In the genomic region with DNA sequence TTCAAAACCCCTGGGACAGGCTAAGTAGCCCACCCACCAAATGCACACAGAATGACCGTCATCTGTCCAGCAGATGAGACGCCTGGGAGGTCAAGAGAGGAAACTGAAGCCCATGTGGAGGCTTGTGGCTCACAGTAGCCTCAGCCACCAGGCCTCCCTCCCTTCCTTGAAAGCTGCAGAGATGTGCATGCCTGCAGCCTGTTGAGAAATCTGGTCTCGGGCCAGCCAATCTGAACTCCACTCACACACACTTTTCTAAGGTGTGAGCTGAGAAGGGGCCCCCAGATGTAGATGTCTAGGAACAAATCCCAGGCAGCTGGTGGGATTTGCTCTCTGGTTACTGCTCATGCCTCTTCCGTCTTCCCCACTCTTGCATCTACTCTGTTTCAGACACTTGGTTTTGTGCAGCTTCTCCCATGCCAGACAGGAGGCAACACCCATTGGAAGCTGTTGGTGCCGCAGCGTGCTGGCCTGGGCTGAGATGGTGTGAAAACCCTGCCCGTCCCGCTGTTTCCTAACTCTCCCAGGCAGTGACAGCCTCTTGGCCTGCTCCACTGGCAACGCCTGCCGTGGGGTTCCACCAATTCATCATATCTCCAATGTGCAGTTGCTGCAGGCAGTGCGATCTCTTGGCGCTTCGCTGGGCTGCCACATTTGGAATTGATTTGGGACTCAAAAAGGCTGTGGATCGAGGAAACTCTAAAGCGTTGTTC, we compare ENCODE assay signal across 1 cellular context.
TF ChIP-seq lines count a peak whose summit lies in the region.

No MANE protein-coding gene starts in this region.

TF ChIP-seq in HepG2, 621 proteins besides CTCF, POLR2A, EP300 and RAD21:
- TF ChIP-seq HNRNPLL (IDR thresholded peaks at IDR 0.05; ENCODE audit: low read depth, low read length, poor library complexity, severe bottlenecking) (no peak), HMG20B (CRISPR knock-in tag; conservative IDR thresholded peaks at IDR 0.05) (no peak), SCMH1 (CRISPR knock-in tag; IDR thresholded peaks at IDR 0.05; ENCODE audit: borderline replicate concordance) (no peak), ZNF317 (CRISPR knock-in tag; IDR thresholded peaks at IDR 0.05) (no peak), CBX2 (IDR thresholded peaks at IDR 0.05; ENCODE audit: low read depth, low read length) (no peak), CBX2 (CRISPR knock-in tag; IDR thresholded peaks at IDR 0.05; ENCODE audit: low read depth) (no peak), RFXANK (CRISPR knock-in tag; IDR thresholded peaks at IDR 0.05) (no peak), CREB1 (IDR thresholded peaks at IDR 0.05) (no peak), CREB1 (CRISPR knock-in tag; IDR thresholded peaks at IDR 0.05) (no peak)
- TF ChIP-seq, protein P1, sequence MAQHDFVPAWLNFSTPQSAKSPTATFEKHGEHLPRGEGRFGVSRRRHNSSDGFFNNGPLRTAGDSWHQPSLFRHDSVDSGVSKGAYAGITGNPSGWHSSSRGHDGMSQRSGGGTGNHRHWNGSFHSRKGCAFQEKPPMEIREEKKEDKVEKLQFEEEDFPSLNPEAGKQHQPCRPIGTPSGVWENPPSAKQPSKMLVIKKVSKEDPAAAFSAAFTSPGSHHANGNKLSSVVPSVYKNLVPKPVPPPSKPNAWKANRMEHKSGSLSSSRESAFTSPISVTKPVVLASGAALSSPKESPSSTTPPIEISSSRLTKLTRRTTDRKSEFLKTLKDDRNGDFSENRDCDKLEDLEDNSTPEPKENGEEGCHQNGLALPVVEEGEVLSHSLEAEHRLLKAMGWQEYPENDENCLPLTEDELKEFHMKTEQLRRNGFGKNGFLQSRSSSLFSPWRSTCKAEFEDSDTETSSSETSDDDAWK (CRISPR knock-in tag; IDR thresholded peaks at IDR 0.05), result no peak
